Comparison of ENCODE assay signal across 10 cellular contexts in the genomic region with DNA sequence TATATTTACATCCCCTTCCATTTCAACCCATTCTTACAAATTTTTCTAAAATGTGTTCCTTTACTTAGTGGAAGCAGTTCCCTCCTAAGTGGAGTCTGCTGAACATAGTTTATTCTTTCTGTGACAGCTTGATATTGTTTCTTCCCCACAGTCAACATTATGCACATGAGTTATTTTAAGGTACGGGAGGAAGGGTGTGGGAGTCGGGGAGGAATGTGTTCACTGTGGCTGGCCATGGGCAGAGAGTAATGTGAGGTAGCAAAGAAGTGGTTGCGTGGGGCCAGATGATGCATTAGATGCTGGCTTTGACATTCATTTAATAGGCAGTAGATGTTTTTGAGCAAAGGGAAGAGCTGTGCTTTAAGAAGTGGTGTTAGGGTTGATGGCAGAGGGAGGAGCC.
DNase-seq lines count a peak whose midpoint lies in the region; TF ChIP-seq lines count a peak whose summit lies in the region.
"Had no signal": no experiment of that assay in that cellular context is flagged by ENCODE, and none has a peak within 500 bp of the region (broad histone marks: within the 10 kb centered on the region; RNA-seq: fewer than 3 reads in every experiment).

No MANE protein-coding gene starts in this region.

- peaks cover 60% of the 10 kb centered on the region for H3K4me1 Mint-ChIP-seq in activated T-helper 1 cell treated with anti-CD3 and anti-CD28 coated beads, Interleukin-12 subunit alpha, Interleukin-12 subunit beta, Interleukin-2, Interleukin-4 antibody, amounts not matched to agents 30 ng/mL and 10 ng/mL and 1 ng/mL, durations not matched to agents 14 hours and 24 hours and 36 hours (ENCODE audit: low read depth)
- peaks cover 46% of the 10 kb centered on the region for H3K4me1 Mint-ChIP-seq in activated CD4-positive, alpha-beta T cell treated with anti-CD3 and anti-CD28 coated beads, Interleukin-2, amount 10 ng/mL, durations not matched to agents 7 days and 5 days

- no peak for TF ChIP-seq CTCF in foreskin fibroblast (IDR thresholded peaks at IDR 0.05; ENCODE audit: low read depth, low read length)
- TF ChIP-seq CTCF in ovary (IDR thresholded peaks at IDR 0.05) = no peak

- intact Hi-C loops in activated T-helper 1 cell treated with anti-CD3 and anti-CD28 coated beads, Interleukin-12 subunit alpha, Interleukin-12 subunit beta, Interleukin-2, Interleukin-4 antibody, amounts not matched to agents 30 ng/mL and 10 ng/mL and 1 ng/mL, durations not matched to agents 14 hours and 24 hours and 36 hours (cut with micrococcal nuclease) = loop anchor here (5.0 to 10.0 kb wide), 2 partner anchors 111 to 428 kb away; no protein-coding TSS in a partner anchor
- intact Hi-C loops in ovary (cut with DNase I) (loop anchor here in 2 of 4 donors (5.0 to 10.0 kb wide), 4 partner anchors 58 to 384 kb away; partner anchors contain the start of gene FOXO3 (in 1 of the 2)), head of caudate nucleus (cut with DNase I) (no loop called here)

- no peak overlapping the region for H2AFZ ChIP-seq in ACC112 (ENCODE audit: low read length, unreplicated experiment)

- peak overlapping the region; percentile 91 for H3K27ac Mint-ChIP-seq in activated T-helper 1 cell treated with anti-CD3 and anti-CD28 coated beads, Interleukin-12 subunit alpha, Interleukin-12 subunit beta, Interleukin-2, Interleukin-4 antibody, amounts not matched to agents 30 ng/mL and 10 ng/mL and 1 ng/mL, durations not matched to agents 14 hours and 24 hours and 36 hours
- no peak overlapping the region for H3K27ac Mint-ChIP-seq in activated CD4-positive, alpha-beta T cell treated with anti-CD3 and anti-CD28 coated beads, Interleukin-2, amount 10 ng/mL, durations not matched to agents 7 days and 5 days

- no peaks in the 10 kb centered on the region for H3K9me3 Mint-ChIP-seq in activated T-helper 1 cell treated with anti-CD3 and anti-CD28 coated beads, Interleukin-12 subunit alpha, Interleukin-12 subunit beta, Interleukin-2, Interleukin-4 antibody, amounts not matched to agents 30 ng/mL and 10 ng/mL and 1 ng/mL, durations not matched to agents 14 hours and 24 hours and 36 hours
- H3K9me3 Mint-ChIP-seq in activated CD4-positive, alpha-beta T cell treated with anti-CD3 and anti-CD28 coated beads, Interleukin-2, amount 10 ng/mL, durations not matched to agents 7 days and 5 days = no peaks in the 10 kb centered on the region

- TF ChIP-seq EP300 in ovary (IDR thresholded peaks at IDR 0.05) = no peak

- POLR2A ChIA-PET in activated CD4-positive, alpha-beta T cell treated with anti-CD3 and anti-CD28 coated beads, Interleukin-2, amount 10 ng/mL, durations not matched to agents 7 days and 5 days (lab: Charles Lee) = no interaction called here

- H3K27me3 Mint-ChIP-seq in activated T-helper 1 cell treated with anti-CD3 and anti-CD28 coated beads, Interleukin-12 subunit alpha, Interleukin-12 subunit beta, Interleukin-2, Interleukin-4 antibody, amounts not matched to agents 30 ng/mL and 10 ng/mL and 1 ng/mL, durations not matched to agents 14 hours and 24 hours and 36 hours (ENCODE audit: insufficient read depth) = peaks cover 7% of the 10 kb centered on the region
- no peaks in the 10 kb centered on the region for H3K27me3 Mint-ChIP-seq in activated CD4-positive, alpha-beta T cell treated with anti-CD3 and anti-CD28 coated beads, Interleukin-2, amount 10 ng/mL, durations not matched to agents 7 days and 5 days

- H3K4me1 ChIP-seq in ACC112 (ENCODE audit: control insufficient read depth, insufficient read depth, low read length, unreplicated experiment) (peaks cover 39% of the 10 kb centered on the region), ovary (ENCODE audit: insufficient read depth) (peaks cover 25% of the 10 kb centered on the region)

- DNase-seq in activated T-helper 1 cell treated with anti-CD3 and anti-CD28 coated beads, Interleukin-12 subunit alpha, Interleukin-12 subunit beta, Interleukin-2, Interleukin-4 antibody, amounts not matched to agents 30 ng/mL and 10 ng/mL and 1 ng/mL, durations not matched to agents 14 hours and 24 hours and 36 hours (ENCODE audit: low spot score) = no peak
- DNase-seq in foreskin fibroblast (peak; percentile 47 to 60), ovary (peak in 3 of 5 donors; percentile 23 to 38 (median 33)), NCI-H2171 treated with DMSO at 0.1 percent for 48 hours (lab: John Stamatoyannopoulos, UW) (no peak), head of caudate nucleus (no peak), germinal center (ENCODE audit: low spot score) (no peak)
- DNase-seq in activated CD4-positive, alpha-beta T cell treated with anti-CD3 and anti-CD28 coated beads, Interleukin-2, amount 10 ng/mL, durations not matched to agents 7 days and 5 days = no peak
- DNase-seq: activated naive CD4-positive, alpha-beta T cell treated with Interleukin-2 at 50 U/mL for 16 hours; OCI-M1 had no signal

- H3K4me3 ChIP-seq in ACC112 (ENCODE audit: low read depth, low read length) = no peak overlapping the region
- no peak overlapping the region for H3K4me3 ChIP-seq in foreskin fibroblast (ENCODE audit: low read depth in 1 of 2, low read length in 2 of 2)
- no peak overlapping the region for H3K4me3 ChIP-seq in ovary

- H3K36me3 ChIP-seq in ACC112 (ENCODE audit: insufficient read depth, low read length) (no peaks in the 10 kb centered on the region), ovary (no peaks in the 10 kb centered on the region)

- H3K4me3 Mint-ChIP-seq in activated T-helper 1 cell treated with anti-CD3 and anti-CD28 coated beads, Interleukin-12 subunit alpha, Interleukin-12 subunit beta, Interleukin-2, Interleukin-4 antibody, amounts not matched to agents 30 ng/mL and 10 ng/mL and 1 ng/mL, durations not matched to agents 14 hours and 24 hours and 36 hours = peak overlapping the region; percentile 53
- no peak overlapping the region for H3K4me3 Mint-ChIP-seq in activated CD4-positive, alpha-beta T cell treated with anti-CD3 and anti-CD28 coated beads, Interleukin-2, amount 10 ng/mL, durations not matched to agents 7 days and 5 days

- peak overlapping the region; percentile 54; the same call in 1 of the 2 replicates for H3K27ac ChIP-seq in ACC112 (ENCODE audit: low read depth, low read length)
- H3K27ac ChIP-seq in ovary = peak overlapping the region; percentile 85 to 95

- no peaks in the 10 kb centered on the region for H3K9me3 ChIP-seq in ovary

- no peaks in the 10 kb centered on the region for H3K79me2 ChIP-seq in ACC112 (ENCODE audit: control insufficient read depth, insufficient read depth, low read length, unreplicated experiment)

- WGBS in ovary, 3 donors = 14 to 18% (median 18%) methylated on average over 3 of the region's 3 CpGs

- no peaks in the 10 kb centered on the region for H3K36me3 Mint-ChIP-seq in activated T-helper 1 cell treated with anti-CD3 and anti-CD28 coated beads, Interleukin-12 subunit alpha, Interleukin-12 subunit beta, Interleukin-2, Interleukin-4 antibody, amounts not matched to agents 30 ng/mL and 10 ng/mL and 1 ng/mL, durations not matched to agents 14 hours and 24 hours and 36 hours (ENCODE audit: low read depth)
- H3K36me3 Mint-ChIP-seq in activated CD4-positive, alpha-beta T cell treated with anti-CD3 and anti-CD28 coated beads, Interleukin-2, amount 10 ng/mL, durations not matched to agents 7 days and 5 days (ENCODE audit: low read depth) = peaks cover 9% of the 10 kb centered on the region

- H3K27me3 ChIP-seq in ACC112 (ENCODE audit: insufficient read depth, low read length) (no peaks in the 10 kb centered on the region), ovary (no peaks in the 10 kb centered on the region)

- no peak for TF ChIP-seq POLR2A in ovary (IDR thresholded peaks at IDR 0.05)

- CTCF ChIA-PET in activated CD4-positive, alpha-beta T cell treated with anti-CD3 and anti-CD28 coated beads, Interleukin-2, amount 10 ng/mL, durations not matched to agents 7 days and 5 days (lab: Charles Lee) = interaction anchor here (1.0 to 4.5 kb wide), 4 partner anchors 8 to 62 kb away, joined by 3 to 26 read pairs (median 4); no protein-coding TSS in a partner anchor

Comparison
In these comparisons a context has a peak if more than half of its experiments do, and no peak if none do; other contexts are left out.
1. DNase-seq: peak in foreskin fibroblast (2 of 2) and ovary (3 of 5); none in activated T-helper 1 cell treated with anti-CD3 and anti-CD28 coated beads, Interleukin-12 subunit alpha, Interleukin-12 subunit beta, Interleukin-2, Interleukin-4 antibody, amounts not matched to agents 30 ng/mL and 10 ng/mL and 1 ng/mL, durations not matched to agents 14 hours and 24 hours and 36 hours (single experiment), NCI-H2171 treated with DMSO at 0.1 percent for 48 hours (single experiment), head of caudate nucleus (0 of 42), germinal center (single experiment) and activated CD4-positive, alpha-beta T cell treated with anti-CD3 and anti-CD28 coated beads, Interleukin-2, amount 10 ng/mL, durations not matched to agents 7 days and 5 days (single experiment).